In the genomic region with DNA sequence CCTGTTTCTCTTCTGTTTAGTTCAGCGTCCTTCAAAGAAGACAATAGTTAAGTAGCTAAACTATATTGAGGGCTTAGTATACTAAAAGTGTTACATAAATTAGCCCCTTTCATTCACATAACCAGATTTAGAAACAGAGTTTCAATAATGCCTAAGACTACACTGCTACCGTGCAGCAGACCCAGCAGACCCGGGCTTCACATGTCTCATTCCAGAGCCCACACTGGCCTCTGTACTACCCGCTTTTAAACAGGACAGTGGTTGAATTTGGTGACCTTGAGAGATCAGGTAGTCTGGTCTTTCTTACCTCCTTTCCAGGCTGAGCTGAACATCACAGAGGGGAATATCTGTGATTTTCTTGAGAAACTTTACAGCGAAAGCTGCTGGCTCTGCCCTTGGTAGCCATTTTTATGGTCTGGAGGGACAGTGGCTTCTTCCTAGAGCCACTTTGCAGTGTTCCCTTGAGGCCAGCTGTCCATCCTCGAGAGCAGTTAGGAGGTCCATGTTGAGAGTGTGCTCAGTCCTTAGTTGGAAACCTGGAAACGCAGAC, we compare ENCODE assay signal across 1 cellular context.
TF ChIP-seq lines count a peak whose summit lies in the region.

No MANE protein-coding gene starts in this region.

TF ChIP-seq in GM23338, 12 proteins besides CTCF, POLR2A, EP300 and RAD21 (continued from another document):
- no peak for TF ChIP-seq ZNF462 (CRISPR knock-in tag; IDR thresholded peaks at IDR 0.05)
TF ChIP-seq in GM23338: peak in this region for 0.
